8 cellular contexts compared by ENCODE assay signal in genomic region chr17:28227278-28228108, GRCh38.
A peak's percentile ranks its signal among the peaks of the same experiment; 100 is the strongest.
DNase-seq lines count a peak whose midpoint lies in the region; ATAC-seq and TF ChIP-seq lines count a peak whose summit lies in the region.

No MANE protein-coding gene starts in this region.

- no peaks in the 10 kb centered on the region for H3K36me3 ChIP-seq in osteoblast (ENCODE audit: insufficient read depth, low read length)

- peak overlapping the region; percentile 39 for H3K4me3 ChIP-seq in osteoblast (ENCODE audit: insufficient read depth, low read length)

- H3K27ac ChIP-seq in osteoblast (ENCODE audit: low read depth, low read length) = no peak overlapping the region

- no peak for TF ChIP-seq POLR2A in GM18505 (IDR thresholded peaks at IDR 0.05; ENCODE audit: borderline replicate concordance, extremely low read depth, insufficient read depth, insufficient read length)

- ATAC-seq in GM18505 (IDR thresholded peaks at IDR 0.05; ENCODE audit: unreplicated experiment) (no peak), HG02938 (IDR thresholded peaks at IDR 0.05; ENCODE audit: unreplicated experiment) (no peak)

- DNase-seq in Daoy (ENCODE audit: low read depth) = peak; percentile 84
- DNase-seq in NCI-H1436 (lab: John Stamatoyannopoulos, UW) = peak; percentile 91
- DNase-seq in activated T-cell treated with anti-CD3 and anti-CD28 coated beads, Interleukin-2, amount 50 U/mL, for 48 hours = peak; percentile 46 to 58
- DNase-seq in germinal center (ENCODE audit: low spot score) = peak; percentile 38
- DNase-seq in osteoblast (ENCODE audit: insufficient read length, low spot score, missing footprints) = peak; percentile 89
- no peak for DNase-seq in A172 (ENCODE audit: low spot score)

- no peak for TF ChIP-seq CTCF in osteoblast (IDR thresholded peaks at IDR 0.05; ENCODE audit: extremely low read depth, low read depth, low read length)

- H3K27me3 ChIP-seq in osteoblast (ENCODE audit: insufficient read depth, low read length) = peaks cover 45% of the 10 kb centered on the region

- H3K4me1 ChIP-seq in osteoblast (ENCODE audit: insufficient read depth, low read length) = peaks cover 5% of the 10 kb centered on the region

- H3K4me2 ChIP-seq in osteoblast (ENCODE audit: insufficient read depth, low read length) = peak overlapping the region; percentile 78

- H3K79me2 ChIP-seq in osteoblast (ENCODE audit: insufficient read depth, low read length) = no peaks in the 10 kb centered on the region

- peak overlapping the region; percentile 68 for H2AFZ ChIP-seq in osteoblast (ENCODE audit: low read length)

- H3K9me3 ChIP-seq in osteoblast (ENCODE audit: low read depth, low read length) = no peaks in the 10 kb centered on the region

- no peaks in the 10 kb centered on the region for H4K20me1 ChIP-seq in osteoblast (ENCODE audit: insufficient read depth, low read length)
